22 cellular contexts compared by ENCODE assay signal in genomic region chr10:29881811-29882210, GRCh38.
A peak's percentile ranks its signal among the peaks of the same experiment; 100 is the strongest.
DNase-seq lines count a peak whose midpoint lies in the region; ATAC-seq, FAIRE-seq and TF ChIP-seq lines count a peak whose summit lies in the region.
"Had no signal": no experiment of that assay in that cellular context is flagged by ENCODE, and none has a peak within 500 bp of the region (broad histone marks: within the 10 kb centered on the region; RNA-seq: fewer than 3 reads in every experiment).

No MANE protein-coding gene starts in this region.

- DNase-seq in ascending aorta (ENCODE audit: low spot score in 2 of 2) (no peak), esophagus squamous epithelium (lab: John Stamatoyannopoulos, UW) (no peak), nephron progenitor cell (no peak), thyroid gland (no peak), urothelium cell line (ENCODE audit: low spot score) (no peak), pancreas (no peak)
- DNase-seq in activated CD4-positive, alpha-beta T cell treated with anti-CD3 and anti-CD28 coated beads for 36 hours: no peak
- DNase-seq: Calu3; CD8-positive, alpha-beta T cell; DMS53; EL; HCEC 1CT; NCI-H1436; NCI-H1930; NCI-H2171 treated with DMSO at 0.1 percent for 48 hours; NCI-H446; NCI-H526 treated with DMSO at 0.1 percent for 48 hours had no signal

- TF ChIP-seq CTCF in ascending aorta (IDR thresholded peaks at IDR 0.05): no peak
- no peak for TF ChIP-seq CTCF in esophagus squamous epithelium (IDR thresholded peaks at IDR 0.05)
- no peak for TF ChIP-seq CTCF in nephron progenitor cell (IDR thresholded peaks at IDR 0.05)
- TF ChIP-seq CTCF in thyroid gland (IDR thresholded peaks at IDR 0.05): no peak
- no peak for TF ChIP-seq CTCF in pancreas (IDR thresholded peaks at IDR 0.05)

- peaks cover 38% of the 10 kb centered on the region for H3K4me1 Mint-ChIP-seq in nephron progenitor cell
- no peaks in the 10 kb centered on the region for H3K4me1 Mint-ChIP-seq in activated CD4-positive, alpha-beta T cell treated with anti-CD3 and anti-CD28 coated beads for 36 hours
- H3K4me1 Mint-ChIP-seq: GM23338 had no signal

- no peaks in the 10 kb centered on the region for H3K9me3 Mint-ChIP-seq in nephron progenitor cell
- H3K9me3 Mint-ChIP-seq in activated CD4-positive, alpha-beta T cell treated with anti-CD3 and anti-CD28 coated beads for 36 hours (ENCODE audit: low read depth): no peaks in the 10 kb centered on the region
- H3K9me3 Mint-ChIP-seq: GM23338 had no signal

- WGBS in esophagus squamous epithelium, 2 donors: 76 to 78% methylated on average over 5 of the region's 5 CpGs
- 80 to 94% methylated on average over 5 of the region's 5 CpGs for WGBS in thyroid gland, 2 donors
- WGBS in pancreas, 2 donors: 77 to 80% methylated on average over 5 of the region's 5 CpGs

- H3K4me3 Mint-ChIP-seq in nephron progenitor cell: no peak overlapping the region
- no peak overlapping the region for H3K4me3 Mint-ChIP-seq in activated CD4-positive, alpha-beta T cell treated with anti-CD3 and anti-CD28 coated beads for 36 hours
- H3K4me3 Mint-ChIP-seq: CD8-positive, alpha-beta T cell; GM23338 had no signal

- no peak for ATAC-seq in activated CD4-positive, alpha-beta T cell treated with anti-CD3 and anti-CD28 coated beads for 36 hours
- ATAC-seq in pancreas: no peak
- ATAC-seq: CD8-positive, alpha-beta T cell; GM12878; GM23338; Panc1 had no signal

- H3K27me3 ChIP-seq in ascending aorta (no peaks in the 10 kb centered on the region), esophagus squamous epithelium (no peaks in the 10 kb centered on the region), thyroid gland (no peaks in the 10 kb centered on the region), pancreas (no peaks in the 10 kb centered on the region)
- H3K27me3 ChIP-seq: BLaER1 had no signal

- POLR2A ChIA-PET in activated CD4-positive, alpha-beta T cell treated with anti-CD3 and anti-CD28 coated beads for 36 hours (lab: Charles Lee): no interaction called here

- peaks cover 9% of the 10 kb centered on the region for H3K27me3 Mint-ChIP-seq in nephron progenitor cell (ENCODE audit: low read depth, poor library complexity)
- peaks cover 8% of the 10 kb centered on the region for H3K27me3 Mint-ChIP-seq in activated CD4-positive, alpha-beta T cell treated with anti-CD3 and anti-CD28 coated beads for 36 hours

- TF ChIP-seq POLR2A in esophagus squamous epithelium (IDR thresholded peaks at IDR 0.05) (no peak), thyroid gland (IDR thresholded peaks at IDR 0.05) (no peak)

- no peaks in the 10 kb centered on the region for H3K36me3 Mint-ChIP-seq in nephron progenitor cell (ENCODE audit: low read depth)
- H3K36me3 Mint-ChIP-seq in activated CD4-positive, alpha-beta T cell treated with anti-CD3 and anti-CD28 coated beads for 36 hours (ENCODE audit: low read depth): no peaks in the 10 kb centered on the region
- H3K36me3 Mint-ChIP-seq: CD8-positive, alpha-beta T cell had no signal

- H3K9me3 ChIP-seq in ascending aorta (no peaks in the 10 kb centered on the region), esophagus squamous epithelium (no peaks in the 10 kb centered on the region), thyroid gland (no peaks in the 10 kb centered on the region), pancreas (no peaks in the 10 kb centered on the region)
- H3K9me3 ChIP-seq: BLaER1 had no signal

- H3K4me1 ChIP-seq in ascending aorta: peaks cover 15 to 50% of the 10 kb centered on the region in 2 donors
- peaks cover 4 to 18% (median 8%) of the 10 kb centered on the region in 3 donors for H3K4me1 ChIP-seq in esophagus squamous epithelium
- peaks cover 23 to 24% of the 10 kb centered on the region in 2 donors for H3K4me1 ChIP-seq in thyroid gland
- no peaks in the 10 kb centered on the region for H3K4me1 ChIP-seq in pancreas

- CTCF ChIA-PET in activated CD4-positive, alpha-beta T cell treated with anti-CD3 and anti-CD28 coated beads for 36 hours (lab: Charles Lee): no interaction called here

- no peak for FAIRE-seq in urothelium cell line (lab: Jason Lieb, UNC)
- no peak for FAIRE-seq in pancreas (lab: Jason Lieb, UNC)
- FAIRE-seq: GM12878 had no signal

- H3K36me3 ChIP-seq in ascending aorta (no peaks in the 10 kb centered on the region), esophagus squamous epithelium (no peaks in the 10 kb centered on the region), thyroid gland (no peaks in the 10 kb centered on the region), pancreas (no peaks in the 10 kb centered on the region)
- H3K36me3 ChIP-seq: BLaER1 had no signal

- H3K4me3 ChIP-seq in ascending aorta: no peak overlapping the region
- no peak overlapping the region for H3K4me3 ChIP-seq in esophagus squamous epithelium
- H3K4me3 ChIP-seq in thyroid gland (replicated peaks in 1 of 3): no peak overlapping the region
- H3K4me3 ChIP-seq in pancreas: no peak overlapping the region
- H3K4me3 ChIP-seq: BLaER1, GM12878, GM23338 had no signal

- peak overlapping the region; percentile 59 for H3K27ac Mint-ChIP-seq in nephron progenitor cell
- H3K27ac Mint-ChIP-seq in activated CD4-positive, alpha-beta T cell treated with anti-CD3 and anti-CD28 coated beads for 36 hours: no peak overlapping the region
- H3K27ac Mint-ChIP-seq: CD8-positive, alpha-beta T cell; GM23338 had no signal

- H3K27ac ChIP-seq in ascending aorta (peak overlapping the region; percentile 95 to 98), esophagus squamous epithelium (peak overlapping the region in 3 of 4 donors; percentile 52 to 77 (median 54)), thyroid gland (peak overlapping the region in 2 of 3 donors; percentile 6 to 11), pancreas (no peak overlapping the region)
- H3K27ac ChIP-seq: HL-60 had no signal

- intact Hi-C loops in ascending aorta (cut with DNase I): loop anchor here (5.0 kb wide), 1 partner anchor 120 kb away; no protein-coding TSS in a partner anchor
- intact Hi-C loops in esophagus squamous epithelium (cut with DNase I): no loop called here
- intact Hi-C loops in thyroid gland (cut with DNase I): no loop called here
- intact Hi-C loops in activated CD4-positive, alpha-beta T cell treated with anti-CD3 and anti-CD28 coated beads for 36 hours (cut with DNase I, micrococcal nuclease): no loop called here
- intact Hi-C loops in pancreas (cut with DNase I): no loop called here

Comparison
In these comparisons a context has a peak if more than half of its experiments do, and no peak if none do; other contexts are left out.
1. H3K27ac ChIP-seq: peak in ascending aorta (2 of 2), esophagus squamous epithelium (3 of 4) and thyroid gland (2 of 3); none in pancreas (0 of 4).